Comparison of ENCODE assay signal across 23 cellular contexts in genomic region chr4:168540865-168541607, GRCh38. TPM values are rescaled to one million over a fixed set of nuclear protein-coding genes. Genes with fewer than 3 reads are reported as not detected.
DNase-seq lines count a peak whose midpoint lies in the region; ATAC-seq, FAIRE-seq and TF ChIP-seq lines count a peak whose summit lies in the region.
"Had no signal": no experiment of that assay in that cellular context is flagged by ENCODE, and none has a peak within 500 bp of the region (broad histone marks: within the 10 kb centered on the region; RNA-seq: fewer than 3 reads in every experiment).

No MANE protein-coding gene starts in this region.

- CTCF ChIA-PET in HEK293T (lab: Yijun Ruan, JAX) = interaction anchor here (0.6 to 1.0 kb wide), 2 partner anchors 25 to 324 kb away, joined by 4 read pairs; no protein-coding TSS in a partner anchor

- peak overlapping the region; percentile 34; the same call in 1 of the 2 replicates for H3K4me3 ChIP-seq in ACC112 (ENCODE audit: low read depth, low read length)
- H3K4me3 ChIP-seq in astrocyte (ENCODE audit: insufficient read depth, low read depth, low read length) = peak overlapping the region; percentile 44
- H3K4me3 ChIP-seq: ascending aorta, gastroesophageal sphincter, spleen had no signal

- no peaks in the 10 kb centered on the region for H3K36me3 Mint-ChIP-seq in astrocyte (ENCODE audit: low read depth, unreplicated experiment)

- no peaks in the 10 kb centered on the region for H3K9me3 ChIP-seq in astrocyte (ENCODE audit: insufficient read depth, low read depth, low read length)
- H3K9me3 ChIP-seq: ascending aorta, gastroesophageal sphincter, spleen had no signal

- TF ChIP-seq CTCF in astrocyte (IDR thresholded peaks at IDR 0.05; ENCODE audit: insufficient read depth, low read depth, low read length) = no peak

- H3K9ac ChIP-seq in astrocyte (ENCODE audit: low read length) = peak overlapping the region; percentile 72

- POLR2A ChIA-PET in HEK293T (lab: Yijun Ruan, JAX) = no interaction called here

- no peak for ATAC-seq in HG03565 (IDR thresholded peaks at IDR 0.05; ENCODE audit: unreplicated experiment)
- ATAC-seq: gastroesophageal sphincter, left colon had no signal

- H3K4me2 ChIP-seq in astrocyte (ENCODE audit: low read length) = peak overlapping the region; percentile 64

- peak overlapping the region; percentile 13 for H2AFZ ChIP-seq in ACC112 (ENCODE audit: low read length, unreplicated experiment)
- H2AFZ ChIP-seq in astrocyte (ENCODE audit: low read depth, low read length) = no peak overlapping the region

- no peaks in the 10 kb centered on the region for H3K79me2 ChIP-seq in ACC112 (ENCODE audit: control insufficient read depth, insufficient read depth, low read length, unreplicated experiment)
- H3K79me2 ChIP-seq in astrocyte (ENCODE audit: insufficient read depth, low read length) = no peaks in the 10 kb centered on the region

- no peaks in the 10 kb centered on the region for H3K27me3 ChIP-seq in ACC112 (ENCODE audit: insufficient read depth, low read length)
- H3K27me3 ChIP-seq in astrocyte (ENCODE audit: insufficient read depth, low read length) = no peaks in the 10 kb centered on the region
- H3K27me3 ChIP-seq: ascending aorta, gastroesophageal sphincter, spleen had no signal

- H3K36me3 ChIP-seq in ACC112 (ENCODE audit: insufficient read depth, low read length) = no peaks in the 10 kb centered on the region
- no peaks in the 10 kb centered on the region for H3K36me3 ChIP-seq in astrocyte (ENCODE audit: insufficient read depth, low read length)
- H3K36me3 ChIP-seq: ascending aorta, gastroesophageal sphincter, spleen had no signal

- H3K4me1 ChIP-seq in ACC112 (ENCODE audit: control insufficient read depth, insufficient read depth, low read length, unreplicated experiment) (peaks cover 38% of the 10 kb centered on the region), astrocyte (ENCODE audit: insufficient read depth, low read length) (peaks cover 26% of the 10 kb centered on the region)
- H3K4me1 ChIP-seq: ascending aorta, gastroesophageal sphincter, spleen had no signal

- FAIRE-seq in astrocyte (lab: Jason Lieb, UNC) = no peak
- FAIRE-seq: colon, GM12892 had no signal

- peaks cover 31% of the 10 kb centered on the region for H3K4me1 Mint-ChIP-seq in astrocyte (ENCODE audit: low read depth, unreplicated experiment)

- peak overlapping the region; percentile 62 for H3K27ac Mint-ChIP-seq in astrocyte (ENCODE audit: unreplicated experiment)
- H3K27ac Mint-ChIP-seq: CD4-positive, alpha-beta T cell had no signal

- peak; percentile 68 for DNase-seq in M059J (ENCODE audit: low read depth)
- peak; percentile 70 for DNase-seq in astrocyte (ENCODE audit: low read depth)
- peak; percentile 61 for DNase-seq in iris pigment epithelial cell (ENCODE audit: low read depth)
- DNase-seq in GM19240 (ENCODE audit: insufficient read length, low spot score) = no peak
- DNase-seq in AML-193 (lab: John Stamatoyannopoulos, UW) = no peak
- DNase-seq in HEK293T (ENCODE audit: extremely low spot score) = no peak
- DNase-seq: activated CD4-positive, alpha-beta T cell treated with anti-CD3 and anti-CD28 coated beads, Interleukin-2, amount 50 U/mL, for 4 hours; CD4-positive, alpha-beta T cell; DMS53; left colon; NCI-H2029; NCI-H446 treated with DMSO at 0.1 percent for 48 hours; SHP77; spleen; stimulated activated CD4-positive, alpha-beta T cell treated with anti-CD3 and anti-CD28 coated beads, Interleukin-4, amount 100 ng/mL, for 4 hours had no signal

- no peaks in the 10 kb centered on the region for H3K9me3 Mint-ChIP-seq in astrocyte (ENCODE audit: unreplicated experiment)
- H3K9me3 Mint-ChIP-seq: CD4-positive, alpha-beta T cell; nephron had no signal

- no peaks in the 10 kb centered on the region for H3K27me3 Mint-ChIP-seq in astrocyte (ENCODE audit: low read depth, unreplicated experiment)

- H3K4me3 Mint-ChIP-seq in astrocyte (ENCODE audit: unreplicated experiment) = no peak overlapping the region
- H3K4me3 Mint-ChIP-seq: CD4-positive, alpha-beta T cell had no signal

- H4K20me1 ChIP-seq in astrocyte (ENCODE audit: insufficient read depth, low read length) = no peaks in the 10 kb centered on the region

- H3K27ac ChIP-seq in ACC112 (ENCODE audit: low read depth, low read length) (peak overlapping the region; percentile 75), astrocyte (ENCODE audit: low read depth, low read length) (peak overlapping the region; percentile 80)
- H3K27ac ChIP-seq: ascending aorta, gastroesophageal sphincter, spleen, VCaP had no signal

TF ChIP-seq in HEK293T, 16 proteins besides CTCF, POLR2A, EP300 and RAD21:
- TF ChIP-seq LEF1 (IDR thresholded peaks at IDR 0.05; ENCODE audit: borderline replicate concordance) (no peak), FOXA1 (IDR thresholded peaks at IDR 0.05) (no peak), ZNF384 (IDR thresholded peaks at IDR 0.05) (no peak), SUZ12 (IDR thresholded peaks at IDR 0.05) (no peak), SP1 (IDR thresholded peaks at IDR 0.05) (no peak), L3MBTL2 (conservative IDR thresholded peaks at IDR 0.05) (no peak), FOXM1 (IDR thresholded peaks at IDR 0.05; ENCODE audit: borderline replicate concordance) (no peak), ARNT (IDR thresholded peaks at IDR 0.05) (no peak), BHLHE40 (IDR thresholded peaks at IDR 0.05; ENCODE audit: borderline replicate concordance) (no peak), PKNOX1 (IDR thresholded peaks at IDR 0.05) (no peak), FOXK2 (IDR thresholded peaks at IDR 0.05) (no peak)

RNA-seq across cellular contexts. Expression of gene PALLD, which starts 44.2 kb away (rescaled TPM):
- total RNA-seq in M059J (2014; rRNA removed; shearing (Covaris generic)) = 21.6 and 46.0 TPM in 2 replicates
- 498 and 551 TPM in 2 replicates for total RNA-seq in astrocyte

Comparison
In these comparisons a context has a peak if more than half of its experiments do, and no peak if none do; other contexts are left out.
1. DNase-seq: peak in M059J (single experiment), astrocyte (single experiment) and iris pigment epithelial cell (single experiment); none in GM19240 (single experiment), AML-193 (0 of 2) and HEK293T (single experiment).
2. RNA of gene PALLD, which starts 44.2 kb away (total RNA-seq): 498 to 551 TPM in astrocyte; 21.6 to 46.0 TPM in M059J; every median in the first group is over 10 times any median in the second.